In genomic region chr10:121572857-121573540, GRCh38 we compare ENCODE assay signal across 1 cellular context.
TF ChIP-seq lines count a peak whose summit lies in the region.

No MANE protein-coding gene starts in this region.

TF ChIP-seq in WTC11, 78 proteins besides CTCF, POLR2A, EP300 and RAD21 (continued from another document):
- TF ChIP-seq E2F1 (CRISPR knock-in tag; IDR thresholded peaks at IDR 0.05) (no peak), GRHL2 (CRISPR knock-in tag; IDR thresholded peaks at IDR 0.05; ENCODE audit: insufficient replicate concordance, severe bottlenecking) (no peak), GTF2I (CRISPR knock-in tag; conservative IDR thresholded peaks at IDR 0.05) (no peak), ATF2 (CRISPR knock-in tag; IDR thresholded peaks at IDR 0.05; ENCODE audit: borderline replicate concordance, low read depth) (no peak)
